22 cellular contexts compared by ENCODE assay signal in the genomic region with DNA sequence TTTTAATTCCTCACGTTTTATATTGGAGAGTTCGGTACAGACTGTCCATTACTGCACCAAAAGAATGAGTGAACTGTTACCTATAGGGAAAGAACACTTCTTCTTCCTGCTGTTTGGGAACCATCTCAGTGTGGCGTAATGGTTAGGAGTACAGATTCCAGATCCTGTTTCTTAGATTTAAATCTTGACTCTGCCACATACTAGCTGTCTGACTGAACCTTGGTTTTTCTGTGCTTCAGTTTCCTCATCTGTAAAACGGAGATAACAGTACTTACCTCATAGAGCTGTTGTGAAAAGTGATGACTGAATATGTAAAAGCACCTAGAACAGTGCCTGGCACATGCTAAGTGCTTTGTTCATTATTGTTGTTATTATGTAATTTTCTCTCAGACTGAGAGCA.
"Had no signal": no experiment of that assay in that cellular context is flagged by ENCODE, and none has a peak within 500 bp of the region (broad histone marks: within the 10 kb centered on the region; RNA-seq: fewer than 3 reads in every experiment).

No MANE protein-coding gene starts in this region.

- H3K27me3 ChIP-seq: cardiac muscle cell, neural progenitor cell, spleen, transverse colon, uterus had no signal

- H3K27ac ChIP-seq: cardiac muscle cell, gastroesophageal sphincter, neural progenitor cell, spleen, uterus had no signal

- H3K36me3 ChIP-seq: cardiac muscle cell, neural progenitor cell, transverse colon, uterus had no signal

- DNase-seq: activated B cell treated with CpG ODN at 0.5 μM for 24 hours; activated CD4-positive, alpha-beta T cell treated with anti-CD3 and anti-CD28 coated beads for 36 hours; activated CD4-positive, alpha-beta T cell treated with anti-CD3 and anti-CD28 coated beads, Interleukin-2, amount 50 U/mL, for 4 hours; activated naive CD4-positive, alpha-beta T cell; activated T-cell treated with anti-CD3 and anti-CD28 coated beads for 4 hours; activated T-cell treated with anti-CD3 and anti-CD28 coated beads, Interleukin-2, amount 50 U/mL, for 72 hours; effector memory CD8-positive, alpha-beta T cell; erythroblast; hippocampal formation; immature natural killer cell; mesendoderm; natural killer cell; posterior cingulate gyrus; spleen; stimulated activated naive CD4-positive, alpha-beta T cell; transverse colon had no signal

- H3K4me1 ChIP-seq: gastroesophageal sphincter, neural progenitor cell, spleen, transverse colon, uterus had no signal

- H2AFZ ChIP-seq: neural progenitor cell had no signal

- ATAC-seq: activated CD4-positive, alpha-beta T cell treated with anti-CD3 and anti-CD28 coated beads for 36 hours; activated naive CD4-positive, alpha-beta T cell treated with anti-CD3 and anti-CD28 coated beads, Interleukin-2, amount 50 U/mL, for 72 hours; activated T-cell treated with anti-CD3 and anti-CD28 coated beads, Interleukin-2, amount 50 U/mL, for 72 hours; effector memory CD8-positive, alpha-beta T cell; natural killer cell had no signal

- H3K4me3 ChIP-seq: cardiac muscle cell, coronary artery, gastroesophageal sphincter, neural progenitor cell, spleen, transverse colon, uterus had no signal

- H3K4me2 ChIP-seq: neural progenitor cell had no signal

- H3K9me3 ChIP-seq: transverse colon, uterus had no signal

- H3K9ac ChIP-seq: neural progenitor cell had no signal
